In the genomic region with DNA sequence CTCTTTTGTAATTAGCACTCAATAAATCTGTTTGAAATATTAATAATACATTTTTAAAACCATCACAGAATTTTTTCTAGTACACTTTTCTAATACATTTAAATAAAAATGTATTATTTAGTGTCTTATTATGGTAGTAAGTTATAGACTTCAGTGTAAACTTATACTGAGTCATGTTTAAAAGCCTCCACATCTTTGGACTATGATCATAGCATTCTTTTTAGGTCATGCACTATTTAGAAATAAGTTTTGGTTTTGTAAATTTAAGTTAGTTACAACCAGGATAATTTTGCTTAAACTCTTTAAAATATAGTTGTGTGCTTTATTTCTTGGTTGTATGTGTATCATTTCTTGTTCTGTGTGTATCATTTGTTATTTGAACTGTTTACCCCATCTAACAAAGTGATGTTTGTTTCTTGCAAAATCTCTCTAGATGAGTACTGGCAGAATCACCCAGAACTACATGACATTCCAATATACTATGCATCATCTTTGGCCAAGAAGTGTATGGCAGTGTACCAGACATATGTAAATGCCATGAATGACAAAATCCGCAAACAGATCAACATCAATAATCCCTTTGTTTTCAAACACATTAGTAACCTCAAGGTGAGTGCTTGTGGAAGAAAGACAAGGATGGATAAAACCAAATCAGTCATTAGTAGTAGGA, we compare ENCODE assay signal across 18 cellular contexts. TPM values are rescaled to one million over a fixed set of nuclear protein-coding genes. Genes with fewer than 3 reads are reported as not detected.
DNase-seq lines count a peak whose midpoint lies in the region; ATAC-seq and TF ChIP-seq lines count a peak whose summit lies in the region.
"Had no signal": no experiment of that assay in that cellular context is flagged by ENCODE, and none has a peak within 500 bp of the region (broad histone marks: within the 10 kb centered on the region; RNA-seq: fewer than 3 reads in every experiment).

No MANE protein-coding gene starts in this region.

- ATAC-seq in HG02763 (IDR thresholded peaks at IDR 0.05; ENCODE audit: unreplicated experiment) = no peak
- ATAC-seq: left lung; stimulated activated effector memory CD8-positive, alpha-beta T cell treated with anti-CD3 and anti-CD28 coated beads, Interleukin-12 subunit alpha, Interleukin-12 subunit beta, amount 100 ng/mL, for 72 hours had no signal

- no peak overlapping the region for H3K4me3 ChIP-seq in cardiac fibroblast (replicated peaks in 1 of 2; ENCODE audit: low read depth in 2 of 2, low read length in 2 of 2)
- no peak overlapping the region for H3K4me3 ChIP-seq in foreskin fibroblast (ENCODE audit: low read depth in 1 of 2, low read length in 2 of 2)
- H3K4me3 ChIP-seq: colonic mucosa, left lung, spleen had no signal

- TF ChIP-seq CTCF in cardiac fibroblast (IDR thresholded peaks at IDR 0.05; ENCODE audit: low read depth, low read length) (no peak), foreskin fibroblast (IDR thresholded peaks at IDR 0.05; ENCODE audit: low read depth, low read length) (no peak)

- H3K27ac ChIP-seq in temporal lobe (ENCODE audit: low read depth, low read length) = peak overlapping the region; percentile 75
- H3K27ac ChIP-seq: colonic mucosa, left lung, spleen, WERI-Rb-1 had no signal

- DNase-seq in HCEC 1CT (peak; percentile 88), cardiac fibroblast (ENCODE audit: low read depth in 2 of 2) (peak; percentile 42 to 84), foreskin fibroblast (peak; percentile 54 to 78), Kasumi-1 (lab: John Stamatoyannopoulos, UW) (no peak)
- DNase-seq in effector CD4-positive, alpha-beta T cell = no peak
- DNase-seq: activated CD4-positive, alpha-beta memory T cell treated with anti-CD3 and anti-CD28 coated beads, Interleukin-2, amount 10 ng/mL, durations not matched to agents 7 days and 5 days; colonic mucosa; DND-41; erythroblast; KG1; left lung; NCI-H2227 treated with DMSO at 0.1 percent for 48 hours; posterior cingulate gyrus; spleen; WERI-Rb-1 had no signal

RNA-seq across cellular contexts. Expression of gene CPSF3, which starts 16.7 kb away (rescaled TPM):
- total RNA-seq in temporal lobe = 38.8 TPM

RNA-seq across cellular contexts. Expression of gene ITGB1BP1, which starts 16.9 kb away (rescaled TPM):
- total RNA-seq in temporal lobe = 50.4 TPM

RNA-seq across cellular contexts. Expression of gene IAH1, which starts 34.2 kb away (rescaled TPM):
- 49.2 TPM for total RNA-seq in temporal lobe

Comparison
In these comparisons a context has a peak if more than half of its experiments do, and no peak if none do; other contexts are left out.
1. DNase-seq: peak in HCEC 1CT (single experiment), cardiac fibroblast (2 of 2) and foreskin fibroblast (2 of 2); none in Kasumi-1 (0 of 2) and effector CD4-positive, alpha-beta T cell (single experiment).